In the genomic region with DNA sequence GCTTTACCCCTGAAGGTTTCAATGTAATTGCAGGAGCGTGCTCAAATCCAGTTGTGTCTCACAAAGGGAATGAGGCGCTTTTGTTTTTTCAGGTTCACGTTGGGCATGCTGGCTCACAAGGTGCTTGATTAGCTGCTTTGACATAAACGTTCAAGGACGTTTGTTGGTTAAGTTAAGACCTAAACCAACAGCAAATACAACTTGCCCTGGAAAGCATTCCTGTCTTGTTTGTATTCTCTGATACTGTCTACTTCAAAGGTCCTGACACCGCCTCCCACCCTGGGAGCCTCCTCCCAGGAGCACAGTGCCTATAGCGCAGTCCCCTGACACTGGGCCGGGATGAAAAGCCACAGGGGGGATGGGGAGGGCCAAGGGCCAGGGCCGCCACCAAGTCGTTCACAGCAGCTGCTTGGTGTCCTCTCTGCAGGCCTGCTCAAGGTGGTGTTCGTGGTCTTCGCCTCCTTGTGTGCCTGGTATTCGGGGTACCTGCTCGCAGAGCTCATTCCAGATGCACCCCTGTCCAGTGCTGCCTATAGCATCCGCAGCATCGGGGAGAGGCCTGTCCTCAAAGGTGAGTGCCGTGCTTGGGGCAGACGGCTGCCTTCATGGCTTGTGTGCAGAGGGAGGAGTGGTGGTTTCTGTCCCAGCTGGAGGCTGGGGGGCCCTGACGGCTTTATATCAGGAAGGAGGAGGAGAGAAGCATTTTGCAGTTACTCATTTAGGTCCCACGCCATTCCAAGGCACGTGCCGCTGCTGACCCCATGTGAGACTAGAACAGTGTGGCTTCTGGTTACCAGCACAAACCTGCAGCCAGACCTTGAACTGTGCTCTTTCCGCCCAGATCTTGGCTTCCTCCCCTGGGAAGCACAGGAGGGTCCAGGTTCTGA, we compare ENCODE assay signal across 1 cellular context.
TF ChIP-seq lines count a peak whose summit lies in the region.

No MANE protein-coding gene starts in this region.

TF ChIP-seq in HepG2, 621 proteins besides CTCF, POLR2A, EP300 and RAD21 (continued from another document):
- TF ChIP-seq, protein P1, sequence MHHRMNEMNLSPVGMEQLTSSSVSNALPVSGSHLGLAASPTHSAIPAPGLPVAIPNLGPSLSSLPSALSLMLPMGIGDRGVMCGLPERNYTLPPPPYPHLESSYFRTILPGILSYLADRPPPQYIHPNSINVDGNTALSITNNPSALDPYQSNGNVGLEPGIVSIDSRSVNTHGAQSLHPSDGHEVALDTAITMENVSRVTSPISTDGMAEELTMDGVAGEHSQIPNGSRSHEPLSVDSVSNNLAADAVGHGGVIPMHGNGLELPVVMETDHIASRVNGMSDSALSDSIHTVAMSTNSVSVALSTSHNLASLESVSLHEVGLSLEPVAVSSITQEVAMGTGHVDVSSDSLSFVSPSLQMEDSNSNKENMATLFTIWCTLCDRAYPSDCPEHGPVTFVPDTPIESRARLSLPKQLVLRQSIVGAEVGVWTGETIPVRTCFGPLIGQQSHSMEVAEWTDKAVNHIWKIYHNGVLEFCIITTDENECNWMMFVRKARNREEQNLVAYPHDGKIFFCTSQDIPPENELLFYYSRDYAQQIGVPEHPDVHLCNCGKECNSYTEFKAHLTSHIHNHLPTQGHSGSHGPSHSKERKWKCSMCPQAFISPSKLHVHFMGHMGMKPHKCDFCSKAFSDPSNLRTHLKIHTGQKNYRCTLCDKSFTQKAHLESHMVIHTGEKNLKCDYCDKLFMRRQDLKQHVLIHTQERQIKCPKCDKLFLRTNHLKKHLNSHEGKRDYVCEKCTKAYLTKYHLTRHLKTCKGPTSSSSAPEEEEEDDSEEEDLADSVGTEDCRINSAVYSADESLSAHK (CRISPR knock-in tag; IDR thresholded peaks at IDR 0.05; ENCODE audit: borderline replicate concordance), result no peak
- no peak for TF ChIP-seq CBX2 (IDR thresholded peaks at IDR 0.05; ENCODE audit: low read depth, low read length)
- no peak for TF ChIP-seq CBX2 (CRISPR knock-in tag; IDR thresholded peaks at IDR 0.05; ENCODE audit: low read depth)
- no peak for TF ChIP-seq ZNF326 (CRISPR knock-in tag; IDR thresholded peaks at IDR 0.05; ENCODE audit: borderline replicate concordance)
- peak; percentile 19; the same call in 1 of the 2 replicates for TF ChIP-seq KLF6 (CRISPR knock-in tag; IDR thresholded peaks at IDR 0.05)
- no peak for TF ChIP-seq NCOA5 (CRISPR knock-in tag; IDR thresholded peaks at IDR 0.05)
- peak; percentile 53; the same call in 1 of the 2 replicates for TF ChIP-seq AKAP8 (CRISPR knock-in tag; IDR thresholded peaks at IDR 0.05)
- TF ChIP-seq, protein P2, sequence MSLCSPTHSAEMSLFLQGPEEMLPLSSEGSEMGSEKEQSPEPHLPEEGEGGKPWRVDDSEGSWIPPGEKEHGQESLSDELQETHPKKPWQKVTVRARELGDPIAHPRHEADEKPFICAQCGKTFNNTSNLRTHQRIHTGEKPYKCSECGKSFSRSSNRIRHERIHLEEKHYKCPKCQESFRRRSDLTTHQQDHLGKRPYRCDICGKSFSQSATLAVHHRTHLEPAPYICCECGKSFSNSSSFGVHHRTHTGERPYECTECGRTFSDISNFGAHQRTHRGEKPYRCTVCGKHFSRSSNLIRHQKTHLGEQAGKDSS (CRISPR knock-in tag; IDR thresholded peaks at IDR 0.05; ENCODE audit: borderline replicate concordance, low read depth), result no peak
- no peak for TF ChIP-seq MAFG (CRISPR knock-in tag; IDR thresholded peaks at IDR 0.05)
- TF ChIP-seq RFXANK (CRISPR knock-in tag; IDR thresholded peaks at IDR 0.05), result no peak
- peak; percentile 20; the same call in 1 of the 2 replicates for TF ChIP-seq JUNB (CRISPR knock-in tag; IDR thresholded peaks at IDR 0.05; ENCODE audit: borderline replicate concordance)
- TF ChIP-seq ZNF674 (CRISPR knock-in tag; IDR thresholded peaks at IDR 0.05; ENCODE audit: low read depth), result no peak
- TF ChIP-seq ZSCAN20 (CRISPR knock-in tag; IDR thresholded peaks at IDR 0.05; ENCODE audit: borderline replicate concordance), result no peak
